In genomic region chr6:16540804-16541752, GRCh38 we compare ENCODE assay signal across 9 cellular contexts.
A peak's percentile ranks its signal among the peaks of the same experiment; 100 is the strongest.
DNase-seq lines count a peak whose midpoint lies in the region; ATAC-seq, FAIRE-seq and TF ChIP-seq lines count a peak whose summit lies in the region.
"Had no signal": no experiment of that assay in that cellular context is flagged by ENCODE, and none has a peak within 500 bp of the region (broad histone marks: within the 10 kb centered on the region; RNA-seq: fewer than 3 reads in every experiment).

No MANE protein-coding gene starts in this region.

- no peaks in the 10 kb centered on the region for H3K27me3 Mint-ChIP-seq in CD4-positive, alpha-beta memory T cell
- H3K27me3 Mint-ChIP-seq: activated CD4-positive, alpha-beta memory T cell treated with anti-CD3 and anti-CD28 coated beads for 36 hours had no signal

- intact Hi-C loops in CD4-positive, alpha-beta memory T cell (cut with micrococcal nuclease): no loop called here

- H3K4me1 ChIP-seq in CD4-positive, alpha-beta memory T cell (ENCODE audit: insufficient read depth, low read length): no peaks in the 10 kb centered on the region

- peaks cover 0 to 3% (median 0%) of the 10 kb centered on the region in 8 donors for H3K9me3 Mint-ChIP-seq in CD4-positive, alpha-beta memory T cell
- H3K9me3 Mint-ChIP-seq: activated CD4-positive, alpha-beta memory T cell treated with anti-CD3 and anti-CD28 coated beads for 36 hours had no signal

- peak; percentile 68 for FAIRE-seq in GM19239 (lab: Jason Lieb, UNC)

- no peaks in the 10 kb centered on the region for H3K27me3 ChIP-seq in CD4-positive, alpha-beta memory T cell (ENCODE audit: insufficient read depth, low read length)

- no peak for TF ChIP-seq POLR2A in erythroblast (IDR thresholded peaks at IDR 0.05; ENCODE audit: low read length)

- H3K36me3 ChIP-seq in CD4-positive, alpha-beta memory T cell (ENCODE audit: insufficient read depth, low read length): no peaks in the 10 kb centered on the region

- H3K27ac Mint-ChIP-seq in CD4-positive, alpha-beta memory T cell: peak overlapping the region in 1 of 7 donors; percentile 77
- H3K27ac Mint-ChIP-seq: activated CD4-positive, alpha-beta memory T cell treated with anti-CD3 and anti-CD28 coated beads for 36 hours had no signal

- DNase-seq in GM19239 (ENCODE audit: insufficient read length, low spot score): peak; percentile 9
- no peak for DNase-seq in epithelial cell of proximal tubule (ENCODE audit: low read depth)
- peak; percentile 27 for DNase-seq in stimulated activated naive CD8-positive, alpha-beta T cell treated with anti-CD3 and anti-CD28 coated beads, Interleukin-15, Interleukin-2, amounts not matched to agents 100 U/mL and 50 U/mL, for 24 hours
- DNase-seq in SW 1271 (lab: John Stamatoyannopoulos, UW): no peak
- no peak for DNase-seq in erythroblast (lab: John Stamatoyannopoulos, UW)
- DNase-seq in CD4-positive, alpha-beta memory T cell: no peak
- DNase-seq: activated CD4-positive, alpha-beta memory T cell treated with anti-CD3 and anti-CD28 coated beads for 36 hours had no signal

- H3K27ac ChIP-seq in CD4-positive, alpha-beta memory T cell (ENCODE audit: low read depth, low read length): no peak overlapping the region
- H3K27ac ChIP-seq: parathyroid adenoma had no signal

- TF ChIP-seq CTCF in epithelial cell of proximal tubule (conservative IDR thresholded peaks at IDR 0.05; ENCODE audit: low read depth, low read length): peak; percentile 6

- H3K4me3 ChIP-seq in epithelial cell of proximal tubule (ENCODE audit: low read depth, low read length): no peak overlapping the region
- H3K4me3 ChIP-seq in CD4-positive, alpha-beta memory T cell (ENCODE audit: low read length in 2 of 2): no peak overlapping the region

- POLR2A ChIA-PET in CD4-positive, alpha-beta memory T cell (lab: Charles Lee; ENCODE audit: partially characterized antibody): no interaction called here

- H3K36me3 Mint-ChIP-seq in CD4-positive, alpha-beta memory T cell: peaks cover 19 to 28% of the 10 kb centered on the region in 2 donors

- no peak overlapping the region for H3K4me3 Mint-ChIP-seq in CD4-positive, alpha-beta memory T cell
- H3K4me3 Mint-ChIP-seq: activated CD4-positive, alpha-beta memory T cell treated with anti-CD3 and anti-CD28 coated beads for 36 hours had no signal

- H3K4me1 Mint-ChIP-seq in CD4-positive, alpha-beta memory T cell: peaks cover 0 to 9% (median 5%) of the 10 kb centered on the region in 4 donors

- H3K9me3 ChIP-seq in CD4-positive, alpha-beta memory T cell (ENCODE audit: control insufficient read depth in 1 of 2, low read length in 2 of 2): no peaks in the 10 kb centered on the region

- CTCF ChIA-PET in CD4-positive, alpha-beta memory T cell (lab: Charles Lee; ENCODE audit: partially characterized antibody): no interaction called here

- peak; percentile 69 for ATAC-seq in HG02870 (IDR thresholded peaks at IDR 0.05; ENCODE audit: unreplicated experiment)
- peak; percentile 68 for ATAC-seq in stimulated activated naive CD8-positive, alpha-beta T cell treated with anti-CD3 and anti-CD28 coated beads, Interleukin-15, Interleukin-2, amounts not matched to agents 100 U/mL and 50 U/mL, for 24 hours

Comparison
In these comparisons a context has a peak if more than half of its experiments do, and no peak if none do; other contexts are left out.
1. DNase-seq: peak in GM19239 (single experiment) and stimulated activated naive CD8-positive, alpha-beta T cell treated with anti-CD3 and anti-CD28 coated beads, Interleukin-15, Interleukin-2, amounts not matched to agents 100 U/mL and 50 U/mL, for 24 hours (single experiment); none in epithelial cell of proximal tubule (single experiment), SW 1271 (0 of 2), erythroblast (0 of 2) and CD4-positive, alpha-beta memory T cell (0 of 5).